Comparison of ENCODE assay signal across 9 cellular contexts in the genomic region with DNA sequence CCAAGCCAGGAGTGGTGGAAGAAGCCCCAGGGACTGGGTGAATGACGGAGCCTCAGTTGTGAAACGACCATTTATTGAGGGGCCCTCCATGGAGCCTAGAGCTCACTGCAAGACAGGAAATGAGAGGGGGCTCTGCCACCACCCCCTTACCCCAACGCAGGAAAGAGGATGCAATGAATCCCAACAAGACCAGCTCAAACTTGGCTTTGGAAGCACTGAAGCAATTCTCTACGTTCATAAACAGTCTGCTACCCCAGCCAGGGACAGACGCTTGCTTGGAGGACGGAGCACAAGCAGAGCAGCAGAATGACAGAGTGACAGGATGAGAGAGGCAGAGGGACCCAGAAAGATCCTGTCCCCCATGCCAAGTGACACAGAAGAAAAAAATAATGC. TPM values are rescaled to one million over a fixed set of nuclear protein-coding genes. Genes with fewer than 3 reads are reported as not detected.
DNase-seq lines count a peak whose midpoint lies in the region; ATAC-seq and TF ChIP-seq lines count a peak whose summit lies in the region.
"Had no signal": no experiment of that assay in that cellular context is flagged by ENCODE, and none has a peak within 500 bp of the region (broad histone marks: within the 10 kb centered on the region; RNA-seq: fewer than 3 reads in every experiment).

No MANE protein-coding gene starts in this region.

- CTCF ChIA-PET in T-cell (lab: Charles Lee), result interaction anchor here in 1 of 2 donors (0.6 to 2.3 kb wide), 3 partner anchors 20 to 342 kb away, joined by 3 to 10 read pairs (median 7); partner anchors contain the start of gene ASF1B

- H3K4me1 Mint-ChIP-seq in T-cell, result peaks cover 44 to 58% (median 57%) of the 10 kb centered on the region in 3 donors

- ATAC-seq in T-cell (replicated peaks in 1 of 4), result no peak

- POLR2A ChIA-PET in T-cell (lab: Charles Lee), result interaction anchor here in 1 of 2 donors (0.5 to 0.6 kb wide), 2 partner anchors 323 to 839 kb away, joined by 3 read pairs; no protein-coding TSS in a partner anchor

- H3K4me3 ChIP-seq in GM12864 (ENCODE audit: low read depth, low read length) (peak overlapping the region; percentile 84), fibroblast of the aortic adventitia (ENCODE audit: low read depth, low read length) (peak overlapping the region; percentile 86), skeletal muscle cell (ENCODE audit: low read depth, low read length) (peak overlapping the region; percentile 88)

- no peaks in the 10 kb centered on the region for H3K36me3 Mint-ChIP-seq in T-cell

- peak overlapping the region; percentile 72 to 80 for H3K27ac Mint-ChIP-seq in T-cell

- DNase-seq in GM12864 (ENCODE audit: low read depth), result no peak
- DNase-seq in T-cell, result no peak
- no peak for DNase-seq in fibroblast of the aortic adventitia (ENCODE audit: low read depth)
- DNase-seq in skeletal muscle cell (ENCODE audit: low read depth), result no peak
- DNase-seq in GOT3 (lab: John Stamatoyannopoulos, UW), result no peak
- no peak for DNase-seq in NCI-H748 treated with DMSO at 0.1 percent for 48 hours (lab: John Stamatoyannopoulos, UW)
- no peak for DNase-seq in activated CD4-positive, CD25-positive, alpha-beta regulatory T cell treated with anti-CD3 and anti-CD28 coated beads, Interleukin-2, amount 50 U/mL, for 72 hours
- no peak for DNase-seq in SIG-M5 treated with dmso at 0.1 percent for 504 hours (lab: John Stamatoyannopoulos, UW; ENCODE audit: unreplicated experiment)
- DNase-seq: T1000 had no signal

- no peaks in the 10 kb centered on the region for H3K27me3 Mint-ChIP-seq in T-cell

- H3K9me3 Mint-ChIP-seq in T-cell, result no peaks in the 10 kb centered on the region

- H3K4me3 Mint-ChIP-seq in T-cell, result peak overlapping the region; percentile 88 to 95 (median 92)

- no peak for TF ChIP-seq CTCF in GM12864 (IDR thresholded peaks at IDR 0.05; ENCODE audit: low read depth, low read length, missing control alignments)
- TF ChIP-seq CTCF in fibroblast of the aortic adventitia (IDR thresholded peaks at IDR 0.05; ENCODE audit: insufficient read depth, low read length), result no peak

RNA-seq across cellular contexts. Expression of gene PRKACA, which starts 1.0 kb away (rescaled TPM):
- total RNA-seq in T-cell (10 to 100 TPM; 43.0 to 53.5 (median 48.9) TPM), fibroblast of the aortic adventitia (ENCODE audit: low replicate concordance) (13.8 and 44.0 TPM in 2 replicates)

RNA-seq across cellular contexts. Expression of gene ASF1B, which starts 19.9 kb away (rescaled TPM):
- total RNA-seq in T-cell, result 1 to 10 TPM; 2.6 to 4.4 (median 3.3) TPM
- total RNA-seq in fibroblast of the aortic adventitia (ENCODE audit: low replicate concordance), result 1.7 and 32.3 TPM in 2 replicates

RNA-seq across cellular contexts. Expression of gene SAMD1, which starts 26.0 kb away (rescaled TPM):
- 10 to 100 TPM; 38.9 to 75.0 (median 59.2) TPM for total RNA-seq in T-cell
- total RNA-seq in fibroblast of the aortic adventitia (ENCODE audit: low replicate concordance), result 18.5 and 40.4 TPM in 2 replicates

RNA-seq across cellular contexts. Expression of gene C19orf67, which starts 30.9 kb away (rescaled TPM):
- total RNA-seq in T-cell (under 1 TPM in 3 of 5 donors, not detected in 2; 0.53 to 0.98 (median 0.58) TPM), fibroblast of the aortic adventitia (ENCODE audit: low replicate concordance) (0.27 TPM in 1 of 2 replicates, not detected in the other)

RNA-seq across cellular contexts. Expression of gene MISP3, which starts 43.9 kb away (rescaled TPM):
- total RNA-seq in T-cell (1 to 10 TPM in 3 of 5 donors, under 1 TPM in 2; 0.28 to 2.0 (median 1.1) TPM), fibroblast of the aortic adventitia (ENCODE audit: low replicate concordance) (0.72 TPM in 1 of 2 replicates, not detected in the other)
